ENCODE assay signal across 10 cellular contexts in the genomic region with DNA sequence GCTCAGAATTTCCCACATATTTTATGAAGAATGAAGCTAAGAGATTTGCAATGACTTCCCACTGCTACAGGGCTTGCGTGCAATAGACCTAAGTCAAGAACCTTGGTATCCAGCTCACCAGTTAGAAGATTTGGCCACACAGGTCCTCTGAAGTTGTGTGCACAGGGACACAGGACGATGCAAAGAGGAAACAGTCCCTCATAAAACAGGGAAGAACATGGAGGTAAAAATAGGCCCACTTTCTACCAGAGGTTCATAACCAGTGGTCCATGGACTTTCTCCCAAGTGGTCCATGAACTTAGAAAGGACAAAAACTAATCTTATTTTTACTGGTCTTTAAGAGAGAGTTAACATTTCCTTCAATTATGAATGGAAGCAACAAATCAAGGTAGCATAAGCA. TPM values are rescaled to one million over a fixed set of nuclear protein-coding genes. Genes with fewer than 3 reads are reported as not detected.
DNase-seq lines count a peak whose midpoint lies in the region; ATAC-seq and TF ChIP-seq lines count a peak whose summit lies in the region.
"Had no signal": no experiment of that assay in that cellular context is flagged by ENCODE, and none has a peak within 500 bp of the region (broad histone marks: within the 10 kb centered on the region; RNA-seq: fewer than 3 reads in every experiment).

No MANE protein-coding gene starts in this region.

- H3K9me3 Mint-ChIP-seq in memory B cell = peaks cover 3% of the 10 kb centered on the region

- H3K27me3 ChIP-seq in right cardiac atrium (ENCODE audit: control insufficient read depth, insufficient read depth) (no peaks in the 10 kb centered on the region), ascending aorta (no peaks in the 10 kb centered on the region)

- 77% methylated on average over 2 of the region's 2 CpGs for WGBS in right cardiac atrium

- no peak for DNase-seq in right cardiac atrium
- no peak for DNase-seq in Right ventricle myocardium inferior (ENCODE audit: missing footprints)
- DNase-seq in ascending aorta (ENCODE audit: low spot score in 2 of 2) = no peak
- no peak for DNase-seq in memory B cell (ENCODE audit: low spot score in 2 of 2)
- no peak for DNase-seq in NCI-H524 treated with DMSO at 0.1 percent for 48 hours (lab: John Stamatoyannopoulos, UW)
- no peak for DNase-seq in cerebellar nuclear complex (lab: John Stamatoyannopoulos, UW)
- DNase-seq: occipital lobe had no signal

- TF ChIP-seq CTCF in ascending aorta (IDR thresholded peaks at IDR 0.05) = no peak

- peaks cover 7% of the 10 kb centered on the region for H3K4me1 Mint-ChIP-seq in memory B cell

- no peak for ATAC-seq in right cardiac atrium
- no peak for ATAC-seq in Right ventricle myocardium inferior
- ATAC-seq in memory B cell (ENCODE audit: low read depth) = no peak
- ATAC-seq in GM21390 (IDR thresholded peaks at IDR 0.05; ENCODE audit: unreplicated experiment) = no peak
- ATAC-seq in HG03196 (IDR thresholded peaks at IDR 0.05; ENCODE audit: unreplicated experiment) = no peak

- H3K36me3 Mint-ChIP-seq in memory B cell = peaks cover 26% of the 10 kb centered on the region

- H3K27ac ChIP-seq in right cardiac atrium (ENCODE audit: low read length) = no peak overlapping the region
- no peak overlapping the region for H3K27ac ChIP-seq in ascending aorta

- no peaks in the 10 kb centered on the region for H3K27me3 Mint-ChIP-seq in memory B cell

- H3K9me3 ChIP-seq in right cardiac atrium (ENCODE audit: control insufficient read depth, low read length) (no peaks in the 10 kb centered on the region), ascending aorta (no peaks in the 10 kb centered on the region)

- H3K4me3 ChIP-seq in right cardiac atrium (ENCODE audit: low read length) (peak overlapping the region; percentile 72), ascending aorta (peak overlapping the region; percentile 72 to 73)

- no peaks in the 10 kb centered on the region for H3K4me1 ChIP-seq in right cardiac atrium (ENCODE audit: control insufficient read depth, insufficient read depth, low read length)
- peaks cover 3 to 13% of the 10 kb centered on the region in 2 donors for H3K4me1 ChIP-seq in ascending aorta

- intact Hi-C loops in right cardiac atrium (cut with DNase I) (loop anchor here in 2 of 4 donors (10.0 kb wide), 1 partner anchor 116 kb away; no protein-coding TSS in a partner anchor), Right ventricle myocardium inferior (cut with DNase I) (loop anchor here (2.0 kb wide), 1 partner anchor 26 kb away; a partner anchor contains a TSS), ascending aorta (cut with DNase I) (no loop called here)

- peaks cover 19 to 26% of the 10 kb centered on the region in 2 donors for H3K36me3 ChIP-seq in ascending aorta

- no peak overlapping the region for H3K27ac Mint-ChIP-seq in memory B cell

- H3K4me3 Mint-ChIP-seq in memory B cell = peak overlapping the region; percentile 46

RNA-seq across cellular contexts. Expression of a gene that starts 1.3 kb away (rescaled TPM):
- total RNA-seq in right cardiac atrium (1 to 10 TPM; 3.3 to 4.0 (median 3.6) TPM), Right ventricle myocardium inferior (2.5 TPM), ascending aorta (3.1 TPM)
- 1.5 TPM for polyA plus RNA-seq in right cardiac atrium

RNA-seq across cellular contexts. Expression of a gene that starts 8.3 kb away (rescaled TPM):
- total RNA-seq in right cardiac atrium (1 to 10 TPM; 6.1 to 6.4 (median 6.2) TPM), Right ventricle myocardium inferior (7.4 TPM), ascending aorta (not detected)
- 5.5 TPM for polyA plus RNA-seq in right cardiac atrium
- total RNA-seq: SK-MEL-5 had no signal

RNA-seq across cellular contexts. Expression of a gene that starts 16.2 kb away (rescaled TPM):
- total RNA-seq in right cardiac atrium = 10 to 100 TPM; 12.0 to 20.2 (median 15.2) TPM
- 11.4 TPM for polyA plus RNA-seq in right cardiac atrium
- total RNA-seq in Right ventricle myocardium inferior = 11.1 TPM
- 2.6 TPM for total RNA-seq in ascending aorta

RNA-seq across cellular contexts. Expression of a gene that starts 25.7 kb away (rescaled TPM):
- total RNA-seq in right cardiac atrium (10 to 100 TPM in 1 of 4 donors, 1 to 10 TPM in 3; 8.4 to 11.3 (median 8.8) TPM), Right ventricle myocardium inferior (9.4 TPM), ascending aorta (3.7 TPM)
- 8.7 TPM for polyA plus RNA-seq in right cardiac atrium

RNA-seq across cellular contexts. Expression of a gene that starts 30.6 kb away (rescaled TPM):
- total RNA-seq in right cardiac atrium (1 to 10 TPM; 3.0 to 3.6 (median 3.2) TPM), Right ventricle myocardium inferior (2.5 TPM), ascending aorta (3.0 TPM)
- 2.3 TPM for polyA plus RNA-seq in right cardiac atrium
